In the genomic region with DNA sequence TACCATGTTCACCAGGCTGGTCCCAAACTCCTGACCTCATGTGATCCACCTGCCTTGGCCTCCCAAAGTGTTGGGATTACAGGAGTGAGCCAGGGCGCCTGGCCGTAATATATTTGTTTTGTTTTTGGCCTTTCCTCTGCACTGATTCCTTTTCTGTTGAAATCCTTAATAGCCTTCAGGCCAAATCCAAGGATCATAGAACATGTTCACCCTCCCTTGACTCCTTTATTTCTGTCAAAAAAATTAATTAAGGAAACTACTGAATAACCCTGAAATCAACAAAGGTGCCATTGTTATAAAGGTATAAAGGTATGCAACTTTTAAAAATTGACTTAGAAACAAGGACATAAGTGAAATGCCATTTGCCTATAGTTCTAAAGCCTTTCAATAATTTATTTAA, we compare ENCODE assay signal across 2 cellular contexts.
TF ChIP-seq lines count a peak whose summit lies in the region.

No MANE protein-coding gene starts in this region.

TF ChIP-seq in SK-N-SH, 30 proteins besides CTCF, POLR2A, EP300 and RAD21:
- TF ChIP-seq CHD2 (IDR thresholded peaks at IDR 0.05; ENCODE audit: low read length, partially characterized antibody) (no peak), POLR2AphosphoS5 (IDR thresholded peaks at IDR 0.05; ENCODE audit: low read depth, low read length) (no peak), NFIC (IDR thresholded peaks at IDR 0.05; ENCODE audit: borderline replicate concordance) (no peak), GATA2 (CRISPR knock-in tag; IDR thresholded peaks at IDR 0.05) (no peak), MXI1 (IDR thresholded peaks at IDR 0.05; ENCODE audit: low read depth, low read length) (no peak), FOSL2 (IDR thresholded peaks at IDR 0.05; ENCODE audit: borderline replicate concordance, low read depth) (no peak), RFX5 (IDR thresholded peaks at IDR 0.05; ENCODE audit: low read length) (no peak), RXRA (IDR thresholded peaks at IDR 0.05; ENCODE audit: borderline replicate concordance, low read depth) (no peak), EZH2phosphoT487 (IDR thresholded peaks at IDR 0.05; ENCODE audit: borderline replicate concordance, low read depth) (no peak), SMC3 (IDR thresholded peaks at IDR 0.05; ENCODE audit: low read depth, low read length) (no peak), NRF1 (IDR thresholded peaks at IDR 0.05; ENCODE audit: low read depth, low read length) (no peak)
- TF ChIP-seq, protein P1, sequence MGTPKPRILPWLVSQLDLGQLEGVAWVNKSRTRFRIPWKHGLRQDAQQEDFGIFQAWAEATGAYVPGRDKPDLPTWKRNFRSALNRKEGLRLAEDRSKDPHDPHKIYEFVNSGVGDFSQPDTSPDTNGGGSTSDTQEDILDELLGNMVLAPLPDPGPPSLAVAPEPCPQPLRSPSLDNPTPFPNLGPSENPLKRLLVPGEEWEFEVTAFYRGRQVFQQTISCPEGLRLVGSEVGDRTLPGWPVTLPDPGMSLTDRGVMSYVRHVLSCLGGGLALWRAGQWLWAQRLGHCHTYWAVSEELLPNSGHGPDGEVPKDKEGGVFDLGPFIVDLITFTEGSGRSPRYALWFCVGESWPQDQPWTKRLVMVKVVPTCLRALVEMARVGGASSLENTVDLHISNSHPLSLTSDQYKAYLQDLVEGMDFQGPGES (IDR thresholded peaks at IDR 0.05; ENCODE audit: low read depth, low read length) = no peak
- TF ChIP-seq, protein P2, sequence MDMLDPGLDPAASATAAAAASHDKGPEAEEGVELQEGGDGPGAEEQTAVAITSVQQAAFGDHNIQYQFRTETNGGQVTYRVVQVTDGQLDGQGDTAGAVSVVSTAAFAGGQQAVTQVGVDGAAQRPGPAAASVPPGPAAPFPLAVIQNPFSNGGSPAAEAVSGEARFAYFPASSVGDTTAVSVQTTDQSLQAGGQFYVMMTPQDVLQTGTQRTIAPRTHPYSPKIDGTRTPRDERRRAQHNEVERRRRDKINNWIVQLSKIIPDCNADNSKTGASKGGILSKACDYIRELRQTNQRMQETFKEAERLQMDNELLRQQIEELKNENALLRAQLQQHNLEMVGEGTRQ (IDR thresholded peaks at IDR 0.05; ENCODE audit: borderline replicate concordance, low read depth, low read length) = no peak
- TF ChIP-seq, protein P3, sequence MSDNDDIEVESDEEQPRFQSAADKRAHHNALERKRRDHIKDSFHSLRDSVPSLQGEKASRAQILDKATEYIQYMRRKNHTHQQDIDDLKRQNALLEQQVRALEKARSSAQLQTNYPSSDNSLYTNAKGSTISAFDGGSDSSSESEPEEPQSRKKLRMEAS (IDR thresholded peaks at IDR 0.05; ENCODE audit: low read depth) = no peak
- TF ChIP-seq, protein P4, sequence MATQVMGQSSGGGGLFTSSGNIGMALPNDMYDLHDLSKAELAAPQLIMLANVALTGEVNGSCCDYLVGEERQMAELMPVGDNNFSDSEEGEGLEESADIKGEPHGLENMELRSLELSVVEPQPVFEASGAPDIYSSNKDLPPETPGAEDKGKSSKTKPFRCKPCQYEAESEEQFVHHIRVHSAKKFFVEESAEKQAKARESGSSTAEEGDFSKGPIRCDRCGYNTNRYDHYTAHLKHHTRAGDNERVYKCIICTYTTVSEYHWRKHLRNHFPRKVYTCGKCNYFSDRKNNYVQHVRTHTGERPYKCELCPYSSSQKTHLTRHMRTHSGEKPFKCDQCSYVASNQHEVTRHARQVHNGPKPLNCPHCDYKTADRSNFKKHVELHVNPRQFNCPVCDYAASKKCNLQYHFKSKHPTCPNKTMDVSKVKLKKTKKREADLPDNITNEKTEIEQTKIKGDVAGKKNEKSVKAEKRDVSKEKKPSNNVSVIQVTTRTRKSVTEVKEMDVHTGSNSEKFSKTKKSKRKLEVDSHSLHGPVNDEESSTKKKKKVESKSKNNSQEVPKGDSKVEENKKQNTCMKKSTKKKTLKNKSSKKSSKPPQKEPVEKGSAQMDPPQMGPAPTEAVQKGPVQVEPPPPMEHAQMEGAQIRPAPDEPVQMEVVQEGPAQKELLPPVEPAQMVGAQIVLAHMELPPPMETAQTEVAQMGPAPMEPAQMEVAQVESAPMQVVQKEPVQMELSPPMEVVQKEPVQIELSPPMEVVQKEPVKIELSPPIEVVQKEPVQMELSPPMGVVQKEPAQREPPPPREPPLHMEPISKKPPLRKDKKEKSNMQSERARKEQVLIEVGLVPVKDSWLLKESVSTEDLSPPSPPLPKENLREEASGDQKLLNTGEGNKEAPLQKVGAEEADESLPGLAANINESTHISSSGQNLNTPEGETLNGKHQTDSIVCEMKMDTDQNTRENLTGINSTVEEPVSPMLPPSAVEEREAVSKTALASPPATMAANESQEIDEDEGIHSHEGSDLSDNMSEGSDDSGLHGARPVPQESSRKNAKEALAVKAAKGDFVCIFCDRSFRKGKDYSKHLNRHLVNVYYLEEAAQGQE (IDR thresholded peaks at IDR 0.05; ENCODE audit: low read depth, low read length) = no peak

TF ChIP-seq in SK-N-SH treated with all-trans-retinoic acid at 6 μM for 48 hours, 23 proteins besides CTCF, POLR2A, EP300 and RAD21:
- TF ChIP-seq OSR1 (CRISPR knock-in tag; IDR thresholded peaks at IDR 0.05) (no peak), ZNF565 (CRISPR knock-in tag; conservative IDR thresholded peaks at IDR 0.05; ENCODE audit: low read depth) (no peak), ZNF70 (CRISPR knock-in tag; IDR thresholded peaks at IDR 0.05) (no peak), ZFP3 (CRISPR knock-in tag; IDR thresholded peaks at IDR 0.05) (no peak), ZC3H10 (CRISPR knock-in tag; IDR thresholded peaks at IDR 0.05) (no peak), SNAI2 (CRISPR knock-in tag; IDR thresholded peaks at IDR 0.05) (no peak), GLIS3 (CRISPR knock-in tag; IDR thresholded peaks at IDR 0.05) (no peak), RARB (CRISPR knock-in tag; IDR thresholded peaks at IDR 0.05) (no peak), ESRRG (CRISPR knock-in tag; IDR thresholded peaks at IDR 0.05) (no peak)
